6 cellular contexts compared by ENCODE assay signal in genomic region chr19:1250374-1251232, GRCh38. TPM values are rescaled to one million over a fixed set of nuclear protein-coding genes. Genes with fewer than 3 reads are reported as not detected.
DNase-seq lines count a peak whose midpoint lies in the region; ATAC-seq and TF ChIP-seq lines count a peak whose summit lies in the region.

No MANE protein-coding gene starts in this region.

- TF ChIP-seq CTCF in WTC11 (IDR thresholded peaks at IDR 0.05) = no peak

- CTCF ChIA-PET in WTC11 (lab: Charles Lee) = no interaction called here

- H3K27me3 Mint-ChIP-seq in WTC11 (ENCODE audit: low read depth) = no peaks in the 10 kb centered on the region

- peak; percentile 48 for DNase-seq in NCI-H345 (lab: John Stamatoyannopoulos, UW)
- no peak for DNase-seq in NCI-H345 treated with DMSO at 0.1 percent for 48 hours (lab: John Stamatoyannopoulos, UW; ENCODE audit: unreplicated experiment)
- DNase-seq in WTC11 (ENCODE audit: low spot score) = peak; percentile 79
- DNase-seq in germinal center (ENCODE audit: low spot score) = peak; percentile 57
- DNase-seq in skeletal muscle cell (ENCODE audit: low read depth) = no peak

- H3K36me3 Mint-ChIP-seq in WTC11 = peaks cover 21% of the 10 kb centered on the region

- peaks cover 9% of the 10 kb centered on the region; the same call in 1 of the 2 replicates for H3K4me1 Mint-ChIP-seq in WTC11

- peak overlapping the region; percentile 79 for H3K4me3 ChIP-seq in skeletal muscle cell (ENCODE audit: low read depth, low read length)

- no peak overlapping the region for H3K27ac Mint-ChIP-seq in WTC11

- H3K9me3 Mint-ChIP-seq in WTC11 = no peaks in the 10 kb centered on the region

- POLR2A ChIA-PET in WTC11 (lab: Charles Lee) = interaction anchor here (1.2 kb wide), 1 partner anchor 16 kb away, joined by 5 read pairs; no protein-coding TSS in a partner anchor

- ATAC-seq in WTC11 (no peak), HG03520 (IDR thresholded peaks at IDR 0.05; ENCODE audit: unreplicated experiment) (no peak)

- H3K4me3 Mint-ChIP-seq in WTC11 = peak overlapping the region; percentile 81

TF ChIP-seq in WTC11, 78 proteins besides CTCF, POLR2A, EP300 and RAD21 (continues in another document):
- TF ChIP-seq ZNF232 (CRISPR knock-in tag; IDR thresholded peaks at IDR 0.05) (no peak), ATF2 (CRISPR knock-in tag; IDR thresholded peaks at IDR 0.05; ENCODE audit: borderline replicate concordance, low read depth) (no peak), ZNF121 (CRISPR knock-in tag; IDR thresholded peaks at IDR 0.05) (no peak), RELA (CRISPR knock-in tag; IDR thresholded peaks at IDR 0.05; ENCODE audit: borderline replicate concordance) (no peak), ZNF423 (CRISPR knock-in tag; IDR thresholded peaks at IDR 0.05) (peak; percentile 49; the same call in 1 of the 2 replicates), JUN (CRISPR knock-in tag; IDR thresholded peaks at IDR 0.05) (no peak), GTF2I (CRISPR knock-in tag; conservative IDR thresholded peaks at IDR 0.05) (no peak), CBFB (CRISPR knock-in tag; IDR thresholded peaks at IDR 0.05; ENCODE audit: low read depth) (no peak), E2F1 (CRISPR knock-in tag; IDR thresholded peaks at IDR 0.05) (no peak), HMGXB4 (CRISPR knock-in tag; IDR thresholded peaks at IDR 0.05) (peak; percentile 37; the same call in 1 of the 2 replicates), JAZF1 (CRISPR knock-in tag; IDR thresholded peaks at IDR 0.05) (no peak), KAT7 (CRISPR knock-in tag; IDR thresholded peaks at IDR 0.05; ENCODE audit: borderline replicate concordance) (0 out of 2 replicates have a peak, but pooled peaks have one; percentile 77), ZNF219 (CRISPR knock-in tag; IDR thresholded peaks at IDR 0.05; ENCODE audit: borderline replicate concordance) (no peak), STAT6 (CRISPR knock-in tag; conservative IDR thresholded peaks at IDR 0.05; ENCODE audit: low read depth) (no peak), ATF6 (CRISPR knock-in tag; IDR thresholded peaks at IDR 0.05) (no peak), TCF7 (CRISPR knock-in tag; IDR thresholded peaks at IDR 0.05; ENCODE audit: low read depth) (no peak), PRDM15 (CRISPR knock-in tag; IDR thresholded peaks at IDR 0.05) (no peak), IRF1 (CRISPR knock-in tag; IDR thresholded peaks at IDR 0.05) (no peak)

RNA-seq across cellular contexts. Expression of gene MIDN, which starts 2.2 kb away (rescaled TPM):
- 189 to 190 TPM (median 189 TPM) in 3 replicates for total RNA-seq in WTC11 (2021)

RNA-seq across cellular contexts. Expression of gene ATP5F1D, which starts 9.1 kb away (rescaled TPM):
- 262 to 277 TPM (median 270 TPM) in 3 replicates for total RNA-seq in WTC11 (2021)

RNA-seq across cellular contexts. Expression of gene CBARP, which starts 12.8 kb away (rescaled TPM):
- total RNA-seq in WTC11 (2021) = 21.9 to 23.6 TPM (median 23.4 TPM) in 3 replicates

RNA-seq across cellular contexts. Expression of gene CIRBP, which starts 18.5 kb away (rescaled TPM):
- 256 to 298 TPM (median 256 TPM) in 3 replicates for total RNA-seq in WTC11 (2021)

RNA-seq across cellular contexts. Expression of gene FAM174C, which starts 24.7 kb away (rescaled TPM):
- total RNA-seq in WTC11 (2021) = 59.4 to 65.9 TPM (median 65.7 TPM) in 3 replicates

Comparison
In these comparisons a context has a peak if more than half of its experiments do, and no peak if none do; other contexts are left out.
1. DNase-seq: peak in NCI-H345 (single experiment), WTC11 (single experiment) and germinal center (single experiment); none in NCI-H345 treated with DMSO at 0.1 percent for 48 hours (single experiment) and skeletal muscle cell (single experiment).